In the genomic region with DNA sequence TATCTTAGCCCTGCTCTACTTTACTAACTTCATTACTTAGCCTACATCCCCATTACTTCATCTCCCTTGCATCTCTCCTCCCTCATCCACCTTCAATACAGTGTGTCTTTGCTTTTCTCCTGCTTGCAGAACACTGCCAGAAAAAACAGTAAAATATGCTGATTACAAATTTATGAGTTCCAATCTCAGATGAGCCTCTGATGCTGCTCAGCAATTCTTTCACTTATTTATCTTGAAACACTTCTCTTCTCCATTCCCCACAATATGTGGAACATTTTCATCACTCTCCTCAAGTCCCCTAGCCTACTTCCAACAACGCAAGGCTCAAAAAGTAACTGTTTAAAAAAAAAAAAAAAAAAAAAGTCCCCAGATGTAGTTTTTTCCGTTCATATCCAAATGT, we compare ENCODE assay signal across 1 cellular context.
A peak's percentile ranks its signal among the peaks of the same experiment; 100 is the strongest.
TF ChIP-seq lines count a peak whose summit lies in the region.

No MANE protein-coding gene starts in this region.

TF ChIP-seq in HepG2, 621 proteins besides CTCF, POLR2A, EP300 and RAD21:
- TF ChIP-seq DBP (CRISPR knock-in tag; IDR thresholded peaks at IDR 0.05; ENCODE audit: not compliant biosample characterization) (no peak), MAFF (IDR thresholded peaks at IDR 0.05; ENCODE audit: low read depth, low read length) (peak; percentile 66), MAFK (conservative IDR thresholded peaks at IDR 0.05 in 1 of 2, IDR thresholded peaks at IDR 0.05 in 1 of 2; ENCODE audit: low read length in 2 of 2) (peak; percentile 24 to 61; a peak in 2 of 4 replicates), RXRB (CRISPR knock-in tag; IDR thresholded peaks at IDR 0.05; ENCODE audit: borderline replicate concordance) (no peak)
TF ChIP-seq in HepG2: peak in this region for 2.
